8 cellular contexts compared by ENCODE assay signal in genomic region chr13:33285420-33286124, GRCh38. TPM values are rescaled to one million over a fixed set of nuclear protein-coding genes. Genes with fewer than 3 reads are reported as not detected.
DNase-seq lines count a peak whose midpoint lies in the region; ATAC-seq and TF ChIP-seq lines count a peak whose summit lies in the region.

STARD13 (minus strand) TSS chr13:33285755; CDS start chr13:33285638, 117 bp downstream.

- ATAC-seq in HG02759 (IDR thresholded peaks at IDR 0.05; ENCODE audit: unreplicated experiment) (peak; percentile 76), heart right ventricle (peak; percentile 95 to 97 (median 96))

- peaks cover 14% of the 10 kb centered on the region; the same call in 1 of the 2 replicates for H3K36me3 ChIP-seq in ACC112 (ENCODE audit: insufficient read depth, low read length)
- H3K36me3 ChIP-seq in heart right ventricle = peaks cover 0 to 4% (median 0%) of the 10 kb centered on the region in 9 donors

- WGBS in heart right ventricle, 2 donors = 0 to 1% methylated on average over 20 of the region's 20 CpGs

- TF ChIP-seq CTCF in GM12873 (IDR thresholded peaks at IDR 0.05; ENCODE audit: insufficient read depth, low read depth, low read length, missing control alignments) (peak; percentile 34), heart right ventricle (IDR thresholded peaks at IDR 0.05) (peak; percentile 15 to 69 (median 40))

- H3K27me3 ChIP-seq in ACC112 (ENCODE audit: insufficient read depth, low read length) (no peaks in the 10 kb centered on the region), heart right ventricle (no peaks in the 10 kb centered on the region)

- peaks cover 21% of the 10 kb centered on the region for H3K4me1 ChIP-seq in ACC112 (ENCODE audit: control insufficient read depth, insufficient read depth, low read length, unreplicated experiment)
- H3K4me1 ChIP-seq in heart right ventricle = peaks cover 5 to 60% (median 47%) of the 10 kb centered on the region in 9 donors

- H3K4me3 ChIP-seq in ACC112 (ENCODE audit: low read depth, low read length) (peak within 1 kb of the TSS; percentile 84), heart right ventricle (peak within 1 kb of the TSS; percentile 59 to 84 (median 72))

- H3K27ac ChIP-seq in ACC112 (ENCODE audit: low read depth, low read length) (peak within 1 kb of the TSS; percentile 99), angular gyrus (ENCODE audit: low read depth, low read length) (peak within 1 kb of the TSS; percentile 83), heart right ventricle (peak within 1 kb of the TSS; percentile 84 to 98 (median 95))

- intact Hi-C loops in heart right ventricle (cut with DNase I) = loop anchor here in 7 of 10 donors (1.0 to 10.0 kb wide), 14 partner anchors 48 to 698 kb away; partner anchors contain the start of gene PDS5B (in 1 of the 7)

- no peak within 1 kb of the TSS for H2AFZ ChIP-seq in ACC112 (ENCODE audit: low read length, unreplicated experiment)

- peaks cover 57% of the 10 kb centered on the region for H3K79me2 ChIP-seq in ACC112 (ENCODE audit: control insufficient read depth, insufficient read depth, low read length, unreplicated experiment)

- DNase-seq in NCI-H2227 treated with DMSO at 0.1 percent for 48 hours (lab: John Stamatoyannopoulos, UW) = peak; percentile 65
- DNase-seq in heart right ventricle = peak; percentile 89 to 97
- DNase-seq in occipital lobe (lab: John Stamatoyannopoulos, UW) = peak; percentile 89
- DNase-seq in COLO668 (lab: John Stamatoyannopoulos, UW; ENCODE audit: unreplicated experiment) = no peak

- no peaks in the 10 kb centered on the region for H3K9me3 ChIP-seq in heart right ventricle

RNA-seq across cellular contexts. Expression of gene STARD13, which starts in this region (rescaled TPM):
- total RNA-seq in heart right ventricle (10 to 100 TPM; 18.2 to 38.3 (median 28.5) TPM), occipital lobe (12.3 TPM)
- 10 to 100 TPM in 1 of 2 donors, 1 to 10 TPM in 1; 7.1 to 15.2 TPM for polyA plus RNA-seq in heart right ventricle
